ENCODE assay signal across 22 cellular contexts in genomic region chr3:32316319-32316718, GRCh38.
"Had no signal": no experiment of that assay in that cellular context is flagged by ENCODE, and none has a peak within 500 bp of the region (broad histone marks: within the 10 kb centered on the region; RNA-seq: fewer than 3 reads in every experiment).

No MANE protein-coding gene starts in this region.

- DNase-seq: endodermal cell; erythroblast; foreskin keratinocyte; heart left ventricle; hippocampal formation; left colon; left ventricle myocardium superior; mesenchymal stem cell; naive B cell; nephron progenitor cell; sigmoid colon; stimulated activated CD4-positive, alpha-beta T cell treated with anti-CD3 and anti-CD28 coated beads, Interleukin-2, amount 100 ng/mL, for 24 hours; stimulated activated CD4-positive, alpha-beta T cell treated with anti-CD3 and anti-CD28 coated beads, Interleukin-4, amount 100 ng/mL, for 4 hours; stimulated activated naive B cell treated with anti-CD40 and anti-IgM and Interleukin-4, amounts not matched to agents 10 μg/mL and 1 μg/mL and 100 μg/mL, for 72 hours; stimulated activated naive CD8-positive, alpha-beta T cell treated with anti-CD3 and anti-CD28 coated beads, Interleukin-15, amount 100 ng/mL, for 72 hours; testis had no signal

- H3K27me3 ChIP-seq: foreskin keratinocyte, heart left ventricle, sigmoid colon, testis, tibial nerve had no signal

- FAIRE-seq: colon, endothelial cell of umbilical vein had no signal

- H3K4me1 ChIP-seq: sigmoid colon, testis had no signal

- H3K27me3 Mint-ChIP-seq: stimulated activated naive CD8-positive, alpha-beta T cell treated with anti-CD3 and anti-CD28 coated beads, Interleukin-15, amount 100 ng/mL, for 72 hours had no signal

- H3K27ac Mint-ChIP-seq: dendritic cell treated with granulocyte-macrophage colony-stimulating factor and Interleukin-4, amounts not matched to agents 40 ng/mL and 50 ng/mL, for 4 days; endodermal cell; naive B cell; nephron progenitor cell; stimulated activated naive B cell treated with anti-CD40 and anti-IgM and Interleukin-4, amounts not matched to agents 10 μg/mL and 1 μg/mL and 100 μg/mL, for 72 hours; stimulated activated naive CD8-positive, alpha-beta T cell treated with anti-CD3 and anti-CD28 coated beads, Interleukin-15, amount 100 ng/mL, for 72 hours had no signal

- H3K36me3 Mint-ChIP-seq: naive B cell; stimulated activated naive B cell treated with anti-CD40 and anti-IgM and Interleukin-4, amounts not matched to agents 10 μg/mL and 1 μg/mL and 100 μg/mL, for 72 hours had no signal

- H3K9me3 Mint-ChIP-seq: dendritic cell treated with granulocyte-macrophage colony-stimulating factor and Interleukin-4, amounts not matched to agents 40 ng/mL and 50 ng/mL, for 4 days; endodermal cell; naive B cell; stimulated activated naive B cell treated with anti-CD40 and anti-IgM and Interleukin-4, amounts not matched to agents 10 μg/mL and 1 μg/mL and 100 μg/mL, for 72 hours; stimulated activated naive CD8-positive, alpha-beta T cell treated with anti-CD3 and anti-CD28 coated beads, Interleukin-15, amount 100 ng/mL, for 72 hours had no signal

- ATAC-seq: foreskin keratinocyte; heart left ventricle; left colon; left ventricle myocardium superior; stimulated activated naive B cell treated with anti-CD40 and anti-IgM and Interleukin-4, amounts not matched to agents 10 μg/mL and 1 μg/mL and 100 μg/mL, for 72 hours; stimulated activated naive CD8-positive, alpha-beta T cell treated with anti-CD3 and anti-CD28 coated beads, Interleukin-15, amount 100 ng/mL, for 72 hours had no signal

- H3K9me3 ChIP-seq: heart left ventricle, sigmoid colon, testis, tibial nerve had no signal

- H3K4me3 ChIP-seq: heart left ventricle, lung, sigmoid colon, skin epidermis, testis, tibial nerve had no signal

- H3K4me3 Mint-ChIP-seq: dendritic cell treated with granulocyte-macrophage colony-stimulating factor and Interleukin-4, amounts not matched to agents 40 ng/mL and 50 ng/mL, for 4 days; endodermal cell; naive B cell; nephron progenitor cell; stimulated activated naive B cell treated with anti-CD40 and anti-IgM and Interleukin-4, amounts not matched to agents 10 μg/mL and 1 μg/mL and 100 μg/mL, for 72 hours; stimulated activated naive CD8-positive, alpha-beta T cell treated with anti-CD3 and anti-CD28 coated beads, Interleukin-15, amount 100 ng/mL, for 72 hours had no signal

- H3K27ac ChIP-seq: foreskin keratinocyte, heart left ventricle, sigmoid colon, skin epidermis, testis, tibial nerve had no signal

- H3K36me3 ChIP-seq: heart left ventricle, sigmoid colon, tibial nerve had no signal
